Comparison of ENCODE assay signal across 9 cellular contexts in the genomic region with DNA sequence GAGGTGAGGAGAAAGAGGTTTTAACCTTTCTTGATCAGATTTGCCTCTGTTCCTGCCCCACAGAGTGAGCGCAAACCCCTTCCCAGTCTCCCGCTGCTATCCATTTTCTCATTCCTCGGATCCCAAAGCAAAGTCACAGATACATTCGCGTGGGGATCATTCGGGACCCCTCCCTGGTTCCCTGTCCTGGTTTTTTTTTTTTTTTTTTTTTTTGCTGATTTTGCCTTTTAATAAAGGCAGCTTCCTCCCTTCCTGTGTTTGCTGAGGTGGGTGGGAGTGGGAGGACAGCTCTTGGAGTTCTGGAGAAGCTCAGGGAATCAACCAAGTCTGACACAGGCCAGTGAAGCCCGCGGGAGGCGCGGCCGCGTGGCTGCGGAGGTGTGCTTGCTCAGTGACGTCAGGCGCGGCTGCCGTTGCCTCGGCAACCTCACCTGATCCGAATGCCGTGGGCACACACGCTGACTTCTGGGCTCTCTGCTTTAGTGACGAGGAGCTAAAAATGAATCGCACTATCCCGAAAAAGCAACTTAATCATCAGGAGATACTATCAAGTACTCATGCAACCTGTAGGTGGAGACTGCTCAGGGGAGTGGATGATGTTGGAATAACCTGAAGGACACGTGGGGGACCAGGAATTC.
A peak's percentile ranks its signal among the peaks of the same experiment; 100 is the strongest.
DNase-seq lines count a peak whose midpoint lies in the region; ATAC-seq and TF ChIP-seq lines count a peak whose summit lies in the region.
"Had no signal": no experiment of that assay in that cellular context is flagged by ENCODE, and none has a peak within 500 bp of the region (broad histone marks: within the 10 kb centered on the region; RNA-seq: fewer than 3 reads in every experiment).

No MANE protein-coding gene starts in this region.

- DNase-seq in Right ventricle myocardium superior: peak; percentile 51
- no peak for DNase-seq in cardiac septum (ENCODE audit: low spot score)
- DNase-seq in activated CD4-positive, alpha-beta memory T cell treated with anti-CD3 and anti-CD28 coated beads, Interleukin-2, amount 10 ng/mL, durations not matched to agents 7 days and 5 days: peak; percentile 79
- no peak for DNase-seq in neural crest cell (ENCODE audit: low read depth, low spot score)
- DNase-seq in stimulated activated naive CD8-positive, alpha-beta T cell treated with anti-CD3 and anti-CD28 coated beads, Interleukin-15, amount 100 ng/mL, for 72 hours: peak; percentile 56 to 65
- no peak for DNase-seq in epidermal melanocyte (ENCODE audit: insufficient read length, low spot score)
- DNase-seq in tibial nerve (ENCODE audit: low spot score in 2 of 2): no peak

- no peak overlapping the region for H3K4me3 ChIP-seq in tibial nerve
- H3K4me3 ChIP-seq: BLaER1 had no signal

- H3K4me1 ChIP-seq in tibial nerve: no peaks in the 10 kb centered on the region
- H3K4me1 ChIP-seq: BLaER1 had no signal

- intact Hi-C loops in Right ventricle myocardium superior (cut with DNase I) (no loop called here), cardiac septum (cut with DNase I) (no loop called here)
- intact Hi-C loops in dendritic cell treated with granulocyte-macrophage colony-stimulating factor and Interleukin-4, amounts not matched to agents 40 ng/mL and 50 ng/mL, for 4 days (cut with micrococcal nuclease): no loop called here

- TF ChIP-seq EP300 in tibial nerve (IDR thresholded peaks at IDR 0.05): no peak

- no peaks in the 10 kb centered on the region for H3K9me3 Mint-ChIP-seq in activated CD4-positive, alpha-beta memory T cell treated with anti-CD3 and anti-CD28 coated beads, Interleukin-2, amount 10 ng/mL, durations not matched to agents 7 days and 5 days
- H3K9me3 Mint-ChIP-seq in dendritic cell treated with granulocyte-macrophage colony-stimulating factor and Interleukin-4, amounts not matched to agents 40 ng/mL and 50 ng/mL, for 4 days: no peaks in the 10 kb centered on the region
- no peaks in the 10 kb centered on the region for H3K9me3 Mint-ChIP-seq in neural crest cell
- no peaks in the 10 kb centered on the region for H3K9me3 Mint-ChIP-seq in stimulated activated naive CD8-positive, alpha-beta T cell treated with anti-CD3 and anti-CD28 coated beads, Interleukin-15, amount 100 ng/mL, for 72 hours

- TF ChIP-seq POLR2A in tibial nerve (IDR thresholded peaks at IDR 0.05): no peak

- no peaks in the 10 kb centered on the region for H3K27me3 ChIP-seq in tibial nerve
- H3K27me3 ChIP-seq: BLaER1 had no signal

- 32 to 38% methylated on average over 25 of the region's 25 CpGs for WGBS in tibial nerve, 2 donors

- no peaks in the 10 kb centered on the region for H3K36me3 Mint-ChIP-seq in activated CD4-positive, alpha-beta memory T cell treated with anti-CD3 and anti-CD28 coated beads, Interleukin-2, amount 10 ng/mL, durations not matched to agents 7 days and 5 days (ENCODE audit: low read depth)
- no peaks in the 10 kb centered on the region for H3K36me3 Mint-ChIP-seq in dendritic cell treated with granulocyte-macrophage colony-stimulating factor and Interleukin-4, amounts not matched to agents 40 ng/mL and 50 ng/mL, for 4 days (ENCODE audit: low read depth)
- H3K36me3 Mint-ChIP-seq in neural crest cell (ENCODE audit: low read depth): no peaks in the 10 kb centered on the region

- no peak overlapping the region for H3K27ac ChIP-seq in tibial nerve
- H3K27ac ChIP-seq: BLaER1 had no signal

- peak overlapping the region; percentile 14 for H3K27ac Mint-ChIP-seq in activated CD4-positive, alpha-beta memory T cell treated with anti-CD3 and anti-CD28 coated beads, Interleukin-2, amount 10 ng/mL, durations not matched to agents 7 days and 5 days
- no peak overlapping the region for H3K27ac Mint-ChIP-seq in dendritic cell treated with granulocyte-macrophage colony-stimulating factor and Interleukin-4, amounts not matched to agents 40 ng/mL and 50 ng/mL, for 4 days
- no peak overlapping the region for H3K27ac Mint-ChIP-seq in neural crest cell (ENCODE audit: unreplicated experiment)
- H3K27ac Mint-ChIP-seq in stimulated activated naive CD8-positive, alpha-beta T cell treated with anti-CD3 and anti-CD28 coated beads, Interleukin-15, amount 100 ng/mL, for 72 hours: peak overlapping the region in 1 of 2 donors; percentile 57

- POLR2A ChIA-PET in activated CD4-positive, alpha-beta memory T cell treated with anti-CD3 and anti-CD28 coated beads, Interleukin-2, amount 10 ng/mL, durations not matched to agents 7 days and 5 days (lab: Charles Lee): interaction anchor here (2.0 kb wide), 1 partner anchor 24 kb away, joined by 7 read pairs; no protein-coding TSS in a partner anchor

- CTCF ChIA-PET in activated CD4-positive, alpha-beta memory T cell treated with anti-CD3 and anti-CD28 coated beads, Interleukin-2, amount 10 ng/mL, durations not matched to agents 7 days and 5 days (lab: Charles Lee): interaction anchor here (1.0 to 2.0 kb wide), 5 partner anchors 21 to 980 kb away, joined by 3 to 12 read pairs (median 6); partner anchors contain the start of genes BLZF1 and NME7

- peaks cover 19% of the 10 kb centered on the region for H3K4me1 Mint-ChIP-seq in activated CD4-positive, alpha-beta memory T cell treated with anti-CD3 and anti-CD28 coated beads, Interleukin-2, amount 10 ng/mL, durations not matched to agents 7 days and 5 days
- peaks cover 5% of the 10 kb centered on the region for H3K4me1 Mint-ChIP-seq in dendritic cell treated with granulocyte-macrophage colony-stimulating factor and Interleukin-4, amounts not matched to agents 40 ng/mL and 50 ng/mL, for 4 days (ENCODE audit: low read depth)
- peaks cover 13% of the 10 kb centered on the region for H3K4me1 Mint-ChIP-seq in neural crest cell
- H3K4me1 Mint-ChIP-seq in stimulated activated naive CD8-positive, alpha-beta T cell treated with anti-CD3 and anti-CD28 coated beads, Interleukin-15, amount 100 ng/mL, for 72 hours: peaks cover 15% of the 10 kb centered on the region

- TF ChIP-seq CTCF in neural crest cell (conservative IDR thresholded peaks at IDR 0.05) (peak; percentile 36), tibial nerve (IDR thresholded peaks at IDR 0.05) (no peak)

- H3K36me3 ChIP-seq in tibial nerve: no peaks in the 10 kb centered on the region
- H3K36me3 ChIP-seq: BLaER1 had no signal

- no peaks in the 10 kb centered on the region for H3K9me3 ChIP-seq in tibial nerve
- H3K9me3 ChIP-seq: BLaER1 had no signal

- peak overlapping the region; percentile 36 for H3K4me3 Mint-ChIP-seq in activated CD4-positive, alpha-beta memory T cell treated with anti-CD3 and anti-CD28 coated beads, Interleukin-2, amount 10 ng/mL, durations not matched to agents 7 days and 5 days
- peak overlapping the region; percentile 35 for H3K4me3 Mint-ChIP-seq in dendritic cell treated with granulocyte-macrophage colony-stimulating factor and Interleukin-4, amounts not matched to agents 40 ng/mL and 50 ng/mL, for 4 days
- peak overlapping the region; percentile 54 for H3K4me3 Mint-ChIP-seq in neural crest cell
- peak overlapping the region; percentile 33 to 73 for H3K4me3 Mint-ChIP-seq in stimulated activated naive CD8-positive, alpha-beta T cell treated with anti-CD3 and anti-CD28 coated beads, Interleukin-15, amount 100 ng/mL, for 72 hours

- ATAC-seq in Right ventricle myocardium superior (ENCODE audit: poor library complexity): peak; percentile 58
- ATAC-seq in stimulated activated naive CD8-positive, alpha-beta T cell treated with anti-CD3 and anti-CD28 coated beads, Interleukin-15, amount 100 ng/mL, for 72 hours: peak; percentile 93

- peaks cover 12% of the 10 kb centered on the region for H3K27me3 Mint-ChIP-seq in activated CD4-positive, alpha-beta memory T cell treated with anti-CD3 and anti-CD28 coated beads, Interleukin-2, amount 10 ng/mL, durations not matched to agents 7 days and 5 days
- H3K27me3 Mint-ChIP-seq in dendritic cell treated with granulocyte-macrophage colony-stimulating factor and Interleukin-4, amounts not matched to agents 40 ng/mL and 50 ng/mL, for 4 days: peaks cover 9% of the 10 kb centered on the region
- H3K27me3 Mint-ChIP-seq in neural crest cell (ENCODE audit: low read depth): peaks cover 14% of the 10 kb centered on the region
- peaks cover 27% of the 10 kb centered on the region for H3K27me3 Mint-ChIP-seq in stimulated activated naive CD8-positive, alpha-beta T cell treated with anti-CD3 and anti-CD28 coated beads, Interleukin-15, amount 100 ng/mL, for 72 hours

Comparison
In these comparisons a context has a peak if more than half of its experiments do, and no peak if none do; other contexts are left out.
1. DNase-seq: peak in Right ventricle myocardium superior (single experiment), activated CD4-positive, alpha-beta memory T cell treated with anti-CD3 and anti-CD28 coated beads, Interleukin-2, amount 10 ng/mL, durations not matched to agents 7 days and 5 days (single experiment) and stimulated activated naive CD8-positive, alpha-beta T cell treated with anti-CD3 and anti-CD28 coated beads, Interleukin-15, amount 100 ng/mL, for 72 hours (2 of 2); none in cardiac septum (single experiment), neural crest cell (single experiment), epidermal melanocyte (single experiment) and tibial nerve (0 of 2).
2. Peak in every context shown above with its lines, with median percentiles within 50 percentile points of each other: H3K4me3 Mint-ChIP-seq.